Comparison of ENCODE assay signal across 9 cellular contexts in genomic region chr2:179049546-179050311, GRCh38. TPM values are rescaled to one million over a fixed set of nuclear protein-coding genes. Genes with fewer than 3 reads are reported as not detected.
DNase-seq lines count a peak whose midpoint lies in the region; ATAC-seq, FAIRE-seq and TF ChIP-seq lines count a peak whose summit lies in the region.
"Had no signal": no experiment of that assay in that cellular context is flagged by ENCODE, and none has a peak within 500 bp of the region (broad histone marks: within the 10 kb centered on the region; RNA-seq: fewer than 3 reads in every experiment).

A gene with protein sequence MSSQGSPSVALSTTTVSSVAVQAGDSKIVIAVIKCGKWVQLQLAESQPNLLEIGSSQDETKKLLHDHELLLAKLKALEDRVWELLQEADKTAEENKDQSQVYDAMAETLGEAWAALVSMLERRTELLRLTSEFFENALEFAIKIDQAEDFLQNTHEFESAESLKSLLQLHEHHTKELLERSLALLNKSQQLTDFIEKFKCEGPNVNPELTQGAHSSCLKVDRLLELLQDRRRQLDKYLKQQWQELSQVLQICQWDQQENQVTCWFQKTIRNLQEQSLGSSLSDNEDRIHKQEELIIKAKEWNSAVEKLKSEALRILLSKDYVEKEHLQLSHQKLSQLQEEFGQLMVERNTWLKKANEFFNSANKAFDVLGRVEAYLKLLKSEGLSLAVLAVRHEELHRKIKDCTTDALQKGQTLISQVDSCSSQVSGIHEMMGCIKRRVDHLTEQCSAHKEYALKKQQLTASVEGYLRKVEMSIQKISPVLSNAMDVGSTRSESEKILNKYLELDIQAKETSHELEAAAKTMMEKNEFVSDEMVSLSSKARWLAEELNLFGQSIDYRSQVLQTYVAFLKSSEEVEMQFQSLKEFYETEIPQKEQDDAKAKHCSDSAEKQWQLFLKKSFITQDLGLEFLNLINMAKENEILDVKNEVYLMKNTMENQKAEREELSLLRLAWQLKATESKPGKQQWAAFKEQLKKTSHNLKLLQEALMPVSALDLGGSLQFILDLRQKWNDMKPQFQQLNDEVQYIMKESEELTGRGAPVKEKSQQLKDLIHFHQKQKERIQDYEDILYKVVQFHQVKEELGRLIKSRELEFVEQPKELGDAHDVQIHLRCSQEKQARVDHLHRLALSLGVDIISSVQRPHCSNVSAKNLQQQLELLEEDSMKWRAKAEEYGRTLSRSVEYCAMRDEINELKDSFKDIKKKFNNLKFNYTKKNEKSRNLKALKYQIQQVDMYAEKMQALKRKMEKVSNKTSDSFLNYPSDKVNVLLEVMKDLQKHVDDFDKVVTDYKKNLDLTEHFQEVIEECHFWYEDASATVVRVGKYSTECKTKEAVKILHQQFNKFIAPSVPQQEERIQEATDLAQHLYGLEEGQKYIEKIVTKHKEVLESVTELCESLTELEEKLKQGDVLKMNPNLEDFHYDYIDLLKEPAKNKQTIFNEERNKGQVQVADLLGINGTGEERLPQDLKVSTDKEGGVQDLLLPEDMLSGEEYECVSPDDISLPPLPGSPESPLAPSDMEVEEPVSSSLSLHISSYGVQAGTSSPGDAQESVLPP (N-terminal part only) (minus strand): TSS chr2:179050137. CDS start chr2:179049941, 196 bp downstream.

- peak within 1 kb of the TSS; percentile 69 for H3K27ac ChIP-seq in GM12878 (ENCODE audit: control insufficient read depth, insufficient read depth)

- 21% methylated on average over 12 of the region's 12 CpGs for WGBS in GM12878 (ENCODE audit: insufficient coverage, insufficient replicate concordance, low lambda C conversion rate, missing lambda C conversion rate)

- peak within 1 kb of the TSS; percentile 55 to 98 (median 94) for H3K27ac Mint-ChIP-seq in naive B cell

- peak within 1 kb of the TSS; percentile 93 for H2AFZ ChIP-seq in GM12878 (ENCODE audit: control insufficient read depth, low read depth, low read length)

- RAD21 ChIA-PET in GM12878 (lab: Charles Lee; ENCODE audit: unreplicated experiment) = interaction anchor here (1.1 to 4.2 kb wide), 13 partner anchors 8 to 156 kb away, joined by 3 to 51 read pairs (median 7); no protein-coding TSS in a partner anchor

- peak within 1 kb of the TSS; percentile 88 to 97 (median 94) for H3K4me3 Mint-ChIP-seq in naive B cell

- ATAC-seq in GM18499 (IDR thresholded peaks at IDR 0.05; ENCODE audit: insufficient read depth, unreplicated experiment) = peak; percentile 58
- peak; percentile 66 for ATAC-seq in GM21717 (IDR thresholded peaks at IDR 0.05; ENCODE audit: unreplicated experiment)
- peak; percentile 77 for ATAC-seq in GM12878
- ATAC-seq in naive B cell (ENCODE audit: low read depth in 2 of 2) = peak; percentile 86 to 91
- ATAC-seq: K562 had no signal

- peak within 1 kb of the TSS; percentile 76 for H3K9ac ChIP-seq in GM12878 (ENCODE audit: control insufficient read depth, insufficient read depth, low read length)

- POLR2A ChIA-PET in GM12878 (lab: Charles Lee) = interaction anchor here (0.6 to 4.1 kb wide), 14 partner anchors 8 to 1415 kb away, joined by 3 to 44 read pairs (median 6); no protein-coding TSS in a partner anchor

- no peaks in the 10 kb centered on the region for H3K27me3 ChIP-seq in GM12878 (replicated peaks in 1 of 2; ENCODE audit: control insufficient read depth in 2 of 2, insufficient read depth in 2 of 2, low read length in 1 of 2)

- in situ Hi-C loops in KBM-7 (cut with MboI; ENCODE audit: low pct_unique_long_range_greater_than_20kb, low sequenced_read_pairs) = no loop called here
- in situ Hi-C loops in GM12878 (cut with MboI) = no loop called here

- BruUV-seq in GM12878 (replicated peaks; lab: Mats Ljungman, UMichigan) = TSS peak; percentile 80

- DNase-seq in KBM-7 (peak; percentile 73), GM12878 (ENCODE audit: low read depth, low spot score) (peak; percentile 37), naive B cell (peak; percentile 50), dedifferentiated amniotic fluid mesenchymal stem cell (ENCODE audit: extremely low spot score) (no peak), SK-N-DZ (ENCODE audit: low spot score) (no peak), pons (ENCODE audit: low spot score) (no peak)

- CTCF ChIA-PET in GM12878 (lab: Yijun Ruan, JAX) = interaction anchor here (0.7 to 4.6 kb wide), 12 partner anchors 9 to 80 kb away, joined by 3 to 41 read pairs (median 6); no protein-coding TSS in a partner anchor

- no peaks in the 10 kb centered on the region for H3K27me3 Mint-ChIP-seq in naive B cell

- peak; percentile 35; the same call in 1 of the 2 replicates for TF ChIP-seq POLR2A in GM12878 (IDR thresholded peaks at IDR 0.05; ENCODE audit: low read depth, low read length)

- no peaks in the 10 kb centered on the region; a peak in 1 of 4 replicates for H3K36me3 ChIP-seq in GM12878 (ENCODE audit: control insufficient read depth in 2 of 2, insufficient read depth in 2 of 2, low read length in 1 of 2)

- no peaks in the 10 kb centered on the region for H4K20me1 ChIP-seq in GM12878 (ENCODE audit: control insufficient read depth, insufficient read depth)

- H3K79me2 ChIP-seq in GM12878 (ENCODE audit: control insufficient read depth, insufficient read depth, low read length) = no peaks in the 10 kb centered on the region

- TF ChIP-seq RAD21 in GM12878 (IDR thresholded peaks at IDR 0.05; ENCODE audit: insufficient read depth, low read depth, low read length) = no peak

- peak within 1 kb of the TSS; percentile 68 for H3K4me3 ChIP-seq in GM12878
- H3K4me3 ChIP-seq: K562 had no signal

- SMC1A ChIA-PET in GM12878 (lab: Charles Lee; ENCODE audit: uncharacterized antibody, unreplicated experiment) = interaction anchor here (0.7 to 6.4 kb wide), 25 partner anchors 9 to 480 kb away, joined by 3 to 89 read pairs (median 5); no protein-coding TSS in a partner anchor

- no peak for FAIRE-seq in GM12878 (lab: Jason Lieb, UNC)
- FAIRE-seq: K562 had no signal

- H3K9me3 Mint-ChIP-seq in naive B cell = no peaks in the 10 kb centered on the region

- peaks cover 31% of the 10 kb centered on the region for H3K4me1 ChIP-seq in GM12878 (ENCODE audit: control insufficient read depth, insufficient read depth, low read length)

- H3K36me3 Mint-ChIP-seq in naive B cell = no peaks in the 10 kb centered on the region

- peaks cover 22 to 56% (median 52%) of the 10 kb centered on the region in 3 donors for H3K4me1 Mint-ChIP-seq in naive B cell

- intact Hi-C loops in GM12878 (cut with micrococcal nuclease; ENCODE audit: unreplicated experiment) = loop anchor here (5.0 kb wide), 1 partner anchor 48 kb away; no protein-coding TSS in a partner anchor

- TF ChIP-seq CTCF in GM12878 (IDR thresholded peaks at IDR 0.05 in 2 of 3, conservative IDR thresholded peaks at IDR 0.05 in 1 of 3; ENCODE audit: control insufficient read depth in 2 of 3, extremely low read depth in 1 of 3, insufficient read depth in 1 of 3, low read depth in 3 of 3, low read length in 3 of 3) = no peak

- peaks cover 6% of the 10 kb centered on the region; the same call in 2 of the 3 replicates for H3K9me3 ChIP-seq in GM12878 (replicated peaks; ENCODE audit: control insufficient read depth, insufficient read depth, low read length)

- TF ChIP-seq EP300 in GM12878 (IDR thresholded peaks at IDR 0.05; ENCODE audit: borderline replicate concordance in 1 of 2, control insufficient read depth in 1 of 2, low read depth in 2 of 2, low read length in 2 of 2) = 0 out of 4 replicates have a peak, but pooled peaks of 1 of the 2 experiments have one; percentile 15

- H3K4me2 ChIP-seq in GM12878 (ENCODE audit: control insufficient read depth, insufficient read depth) = peak within 1 kb of the TSS; percentile 81

TF ChIP-seq in GM12878, 131 proteins besides CTCF, POLR2A, EP300 and RAD21 (continues in another document):
- TF ChIP-seq ZBED1 (IDR thresholded peaks at IDR 0.05; ENCODE audit: borderline replicate concordance) (peak; percentile 75; the same call in 1 of the 2 replicates), WRNIP1 (IDR thresholded peaks at IDR 0.05; ENCODE audit: borderline replicate concordance, low read depth, low read length) (0 out of 2 replicates have a peak, but pooled peaks have one; percentile 48), MEF2A (IDR thresholded peaks at IDR 0.05; ENCODE audit: insufficient read depth, low read depth, low read length) (peak; percentile 71; the same call in 1 of the 2 replicates), SUZ12 (IDR thresholded peaks at IDR 0.05; ENCODE audit: unreplicated experiment) (no peak), MTA3 (IDR thresholded peaks at IDR 0.05; ENCODE audit: borderline replicate concordance, low read length) (peak; percentile 64; the same call in 1 of the 2 replicates), BMI1 (IDR thresholded peaks at IDR 0.05; ENCODE audit: borderline replicate concordance) (no peak), HDGF (IDR thresholded peaks at IDR 0.05) (no peak)
- TF ChIP-seq, protein P1, sequence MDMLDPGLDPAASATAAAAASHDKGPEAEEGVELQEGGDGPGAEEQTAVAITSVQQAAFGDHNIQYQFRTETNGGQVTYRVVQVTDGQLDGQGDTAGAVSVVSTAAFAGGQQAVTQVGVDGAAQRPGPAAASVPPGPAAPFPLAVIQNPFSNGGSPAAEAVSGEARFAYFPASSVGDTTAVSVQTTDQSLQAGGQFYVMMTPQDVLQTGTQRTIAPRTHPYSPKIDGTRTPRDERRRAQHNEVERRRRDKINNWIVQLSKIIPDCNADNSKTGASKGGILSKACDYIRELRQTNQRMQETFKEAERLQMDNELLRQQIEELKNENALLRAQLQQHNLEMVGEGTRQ (IDR thresholded peaks at IDR 0.05; ENCODE audit: borderline replicate concordance, low read depth, low read length) = no peak

RNA-seq across cellular contexts. Expression of the gene that starts here (rescaled TPM):
- 97.0 and 101 TPM in 2 replicates for total RNA-seq in GM12878 (2013; cell fraction: nucleolus; rRNA removed)
- total RNA-seq in GM12878 (2014; rRNA removed) = 6.2 and 6.9 TPM in 2 replicates
- 10.2 and 10.4 TPM in 2 replicates for total RNA-seq in GM12878 (2014; rRNA removed; fragmentation: Illumina TruSeq; extraction: Trizol)
- total RNA-seq in GM12878 (2021) = 9.6 and 12.5 TPM in 2 replicates
- polyA plus RNA-seq in GM12878 (2011; ENCODE audit: low read depth) = 0.55 TPM
- 3.5 and 4.8 TPM in 2 replicates for polyA plus RNA-seq in GM12878 (2011; rRNA removed)
- 1.5 and 1.8 TPM in 2 replicates for polyA plus RNA-seq in GM12878 (2011; cell fraction: cytosol; rRNA removed)
- polyA plus RNA-seq in GM12878 (2011; cell fraction: nucleus; rRNA removed) = 8.9 and 9.0 TPM in 2 replicates
- 0.67 and 1.0 TPM in 2 replicates for polyA plus RNA-seq in GM12878 (2012)
- 2.1 and 2.8 TPM in 2 replicates for polyA plus RNA-seq in GM12878 (2014; fragmentation: Illumina TruSeq; extraction: Trizol)
- 1 to 10 TPM in 1 of 2 experiments, under 1 TPM in 1; 0.84 to 2.1 TPM for polyA plus RNA-seq in GM12878 (2014; fragmentation: Nextera tagmentation; extraction: Ambion mirVana)
- polyA plus RNA-seq in GM12878 (2014; rRNA removed) = 1.9 and 2.0 TPM in 2 replicates
- polyA plus RNA-seq in GM12878 (2016; fragmentation: Nextera tagmentation; extraction: Ambion mirVana) = 1 to 10 TPM; 3.7 to 3.9 TPM
- 28.6 and 29.6 TPM in 2 replicates for polyA minus RNA-seq in GM12878 (2011; rRNA and poly(A)+ RNA removed)
- 4.8 and 5.7 TPM in 2 replicates for polyA minus RNA-seq in GM12878 (2011; cell fraction: cytosol; rRNA and poly(A)+ RNA removed)
- 62.5 and 78.6 TPM in 2 replicates for polyA minus RNA-seq in GM12878 (2011; cell fraction: nucleus; rRNA and poly(A)+ RNA removed)
- 10 to 100 TPM in 1 of 6 donors, 1 to 10 TPM in 5; 3.3 to 20.1 (median 7.5) TPM for polyA plus RNA-seq in naive B cell (ENCODE audit: low read depth in 6 of 6)
- 0.12 TPM in 1 of 2 replicates, not detected in the other for polyA plus RNA-seq in SK-N-DZ (2014; cell fraction: cytosol; rRNA removed)
- polyA plus RNA-seq in SK-N-DZ (2014; cell fraction: nucleus; rRNA removed) = not detected in 2 replicates
- polyA plus RNA-seq: K562 had no signal

Comparison
In these comparisons a context has a peak if more than half of its experiments do, and no peak if none do; other contexts are left out.
1. DNase-seq: peak in KBM-7 (single experiment), GM12878 (single experiment) and naive B cell (single experiment); none in dedifferentiated amniotic fluid mesenchymal stem cell (single experiment), SK-N-DZ (single experiment) and pons (single experiment).
2. Peak in every context shown above with its lines, with median percentiles within 50 percentile points of each other: ATAC-seq.